Comparison of ENCODE assay signal across 19 cellular contexts in genomic region chr6:39884696-39885095, GRCh38. TPM values are rescaled to one million over a fixed set of nuclear protein-coding genes. Genes with fewer than 3 reads are reported as not detected.
DNase-seq lines count a peak whose midpoint lies in the region; FAIRE-seq and TF ChIP-seq lines count a peak whose summit lies in the region.
"Had no signal": no experiment of that assay in that cellular context is flagged by ENCODE, and none has a peak within 500 bp of the region (broad histone marks: within the 10 kb centered on the region; RNA-seq: fewer than 3 reads in every experiment).

No MANE protein-coding gene starts in this region.

- no peak overlapping the region for H3K9ac ChIP-seq in fibroblast of lung (ENCODE audit: insufficient read depth, low read length)
- H3K9ac ChIP-seq in trophoblast cell (ENCODE audit: low read length): no peak overlapping the region

- no CpG with 5 or more reads among the region's 5 CpGs for WGBS in trophoblast cell (ENCODE audit: extremely low coverage, insufficient coverage, insufficient read length)

- peaks cover 29% of the 10 kb centered on the region for H3K79me1 ChIP-seq in trophoblast cell (ENCODE audit: low read length)

- no peak for FAIRE-seq in frontal cortex (lab: Jason Lieb, UNC)
- FAIRE-seq: bronchial epithelial cell, K562, keratinocyte had no signal

- no peak overlapping the region for H2BK5ac ChIP-seq in trophoblast cell (ENCODE audit: low read depth, low read length, poor library complexity)

- H4K12ac ChIP-seq in trophoblast cell (ENCODE audit: low read depth, low read length): no peak overlapping the region

- H3K36me3 ChIP-seq in fibroblast of lung (ENCODE audit: control insufficient read depth, insufficient read depth, low read length) (no peaks in the 10 kb centered on the region), trophoblast cell (ENCODE audit: control insufficient read depth in 1 of 2, insufficient read depth in 2 of 2, low read length in 2 of 2) (peaks cover 2% of the 10 kb centered on the region in 2 experiments)
- H3K36me3 ChIP-seq: upper lobe of left lung had no signal

- no peak overlapping the region for H4K8ac ChIP-seq in trophoblast cell (ENCODE audit: low read depth, low read length)

- H3K23ac ChIP-seq in trophoblast cell (ENCODE audit: low read length): no peak overlapping the region

- peak overlapping the region; percentile 42 for H4K91ac ChIP-seq in trophoblast cell (ENCODE audit: low read depth, low read length)

- DNase-seq in AG09309 (ENCODE audit: low read depth) (peak; percentile 44), RPMI7951 (ENCODE audit: low read depth) (peak; percentile 22), fibroblast of lung (ENCODE audit: low read depth in 2 of 2) (peak; percentile 23 to 93), trophoblast cell (peak in 1 of 2 donors; percentile 15), NCI-H1105 treated with DMSO at 0.1 percent for 48 hours (lab: John Stamatoyannopoulos, UW) (no peak), mesenteric fat pad (ENCODE audit: low spot score) (no peak), NCI-H2081 treated with DMSO at 0.1 percent for 48 hours (lab: John Stamatoyannopoulos, UW) (no peak), frontal cortex (ENCODE audit: low spot score in 2 of 2) (no peak)
- DNase-seq: ACHN; activated B cell treated with CpG ODN at 0.5 μM for 24 hours; endodermal cell; NCI-H1092; NK-92 treated with Interleukin-12 subunit alpha and Interleukin-12 subunit beta, amount 100 ng/mL, for 24 hours; nucleus accumbens; stimulated activated CD4-positive, alpha-beta T cell treated with anti-CD3 and anti-CD28 coated beads, Interleukin-4, amount 100 ng/mL, for 24 hours; upper lobe of left lung had no signal

- no peak overlapping the region for H3K4ac ChIP-seq in trophoblast cell (ENCODE audit: low read depth, low read length)

- H3K27me3 ChIP-seq in fibroblast of lung (ENCODE audit: control insufficient read depth, insufficient read depth, low read length) (no peaks in the 10 kb centered on the region), trophoblast cell (ENCODE audit: insufficient read depth, low read length) (no peaks in the 10 kb centered on the region)
- H3K27me3 ChIP-seq: upper lobe of left lung had no signal

- no peak overlapping the region for H2BK120ac ChIP-seq in trophoblast cell (ENCODE audit: insufficient read depth, low read length, poor library complexity)

- H3K27ac ChIP-seq in fibroblast of lung (ENCODE audit: insufficient read depth, low read length) (peak overlapping the region; percentile 37), trophoblast cell (ENCODE audit: low read depth, low read length) (no peak overlapping the region)

- peak overlapping the region; percentile 46 for H2BK12ac ChIP-seq in trophoblast cell (ENCODE audit: low read length)

- H3K14ac ChIP-seq in trophoblast cell (ENCODE audit: low read length): no peak overlapping the region

- H3K4me1 ChIP-seq in fibroblast of lung (ENCODE audit: control insufficient read depth, extremely low read depth, insufficient read depth, low read length) (peaks cover 39% of the 10 kb centered on the region), trophoblast cell (ENCODE audit: control insufficient read depth in 1 of 2, insufficient read depth in 2 of 2, low read length in 2 of 2) (peaks cover 33% of the 10 kb centered on the region in 2 experiments)

- H3K79me2 ChIP-seq in fibroblast of lung (ENCODE audit: control insufficient read depth, insufficient read depth, low read length): no peaks in the 10 kb centered on the region
- no peaks in the 10 kb centered on the region for H3K79me2 ChIP-seq in trophoblast cell (ENCODE audit: control insufficient read depth, insufficient read depth, low read length, poor library complexity)

- H3K4me3 ChIP-seq in AG09309 (ENCODE audit: control insufficient read depth, low read depth, low read length) (no peak overlapping the region), fibroblast of lung (replicated peaks in 1 of 4; ENCODE audit: control extremely low read depth in 1 of 4, insufficient read depth in 1 of 4, low read depth in 3 of 4, low read length in 4 of 4) (no peak overlapping the region), trophoblast cell (ENCODE audit: low read depth, low read length) (no peak overlapping the region)
- H3K4me3 ChIP-seq: K562, upper lobe of left lung had no signal

- TF ChIP-seq CTCF in AG09309 (IDR thresholded peaks at IDR 0.05; ENCODE audit: control insufficient read depth, insufficient read depth, low read depth, low read length, missing control alignments) (no peak), fibroblast of lung (conservative IDR thresholded peaks at IDR 0.05 in 1 of 2, IDR thresholded peaks at IDR 0.05 in 1 of 2; ENCODE audit: low read depth in 1 of 2, low read length in 2 of 2) (no peak)

- H3K4me2 ChIP-seq in fibroblast of lung (ENCODE audit: extremely low read depth, insufficient read depth, low read length) (no peak overlapping the region), trophoblast cell (ENCODE audit: low read length) (no peak overlapping the region)

- no peak overlapping the region for H2AK5ac ChIP-seq in trophoblast cell (ENCODE audit: low read length)

- no peak overlapping the region for H3K18ac ChIP-seq in trophoblast cell (ENCODE audit: low read length)

- H4K20me1 ChIP-seq in fibroblast of lung (ENCODE audit: control insufficient read depth, extremely low read depth, insufficient read depth, low read length): no peaks in the 10 kb centered on the region

- H3K9me3 ChIP-seq in fibroblast of lung (ENCODE audit: control insufficient read depth, insufficient read depth, low read depth, low read length) (no peaks in the 10 kb centered on the region), trophoblast cell (ENCODE audit: insufficient read depth, low read depth, low read length) (no peaks in the 10 kb centered on the region)
- H3K9me3 ChIP-seq: upper lobe of left lung had no signal

- no peak overlapping the region for H2AFZ ChIP-seq in fibroblast of lung (ENCODE audit: low read length)
- no peak overlapping the region for H2AFZ ChIP-seq in trophoblast cell (ENCODE audit: insufficient read depth, low read length, poor library complexity)

RNA-seq across cellular contexts. Expression of gene MOCS1, which starts 49.6 kb away (rescaled TPM):
- 8.7 and 10.6 TPM in 2 replicates for total RNA-seq in RPMI7951 (2014; rRNA removed; shearing (Covaris generic))
- total RNA-seq in fibroblast of lung: 16.7 and 21.8 TPM in 2 replicates
- polyA plus RNA-seq in fibroblast of lung: 8.4 and 11.6 TPM in 2 replicates
- 9.0 and 13.9 TPM in 2 replicates for polyA plus RNA-seq in fibroblast of lung (2012)
- polyA minus RNA-seq in fibroblast of lung (ENCODE audit: low replicate concordance): 20.0 and 35.0 TPM in 2 replicates
- polyA plus RNA-seq in trophoblast cell (2013): 2.3 and 2.6 TPM in 2 replicates
- total RNA-seq in mesenteric fat pad: 70.0 TPM
- 5.7 TPM for total RNA-seq in frontal cortex

Comparison
In these comparisons a context has a peak if more than half of its experiments do, and no peak if none do; other contexts are left out.
1. DNase-seq: peak in AG09309 (single experiment), RPMI7951 (single experiment) and fibroblast of lung (2 of 2); none in NCI-H1105 treated with DMSO at 0.1 percent for 48 hours (single experiment), mesenteric fat pad (single experiment), NCI-H2081 treated with DMSO at 0.1 percent for 48 hours (single experiment) and frontal cortex (0 of 2).